8 cellular contexts compared by ENCODE assay signal in the genomic region with DNA sequence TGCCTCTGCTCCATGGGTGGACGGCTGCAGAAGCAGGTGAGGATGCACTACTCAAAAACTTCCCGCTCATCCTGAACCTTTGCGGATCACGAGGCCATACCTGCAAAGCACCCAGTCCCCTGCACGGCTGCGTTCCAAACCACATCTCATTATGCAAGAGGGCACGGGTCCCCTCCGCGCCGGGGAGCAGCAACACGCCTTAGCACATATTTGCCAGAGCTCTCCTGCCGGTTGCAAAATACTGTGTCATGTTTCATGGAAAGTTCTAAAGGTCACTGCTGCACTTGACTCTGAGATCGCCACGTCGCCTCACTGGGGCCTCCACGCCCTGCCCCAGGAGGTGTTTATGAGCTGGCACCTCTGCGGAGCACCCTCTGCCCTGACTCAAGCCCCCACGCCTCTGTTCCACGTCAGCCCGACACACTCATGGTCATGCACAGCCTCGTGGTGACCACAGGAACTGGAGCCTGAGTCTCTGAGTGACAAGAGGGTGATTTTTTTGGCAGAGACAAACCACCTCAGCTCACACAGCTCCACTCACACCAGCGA.
DNase-seq lines count a peak whose midpoint lies in the region; ATAC-seq and TF ChIP-seq lines count a peak whose summit lies in the region.

No MANE protein-coding gene starts in this region.

- H3K4me1 ChIP-seq in transverse colon (peaks cover 0 to 25% (median 10%) of the 10 kb centered on the region in 4 donors), GM23338 (ENCODE audit: insufficient read depth) (no peaks in the 10 kb centered on the region)

- H2AFZ ChIP-seq in GM23338, result no peak overlapping the region

- no peaks in the 10 kb centered on the region for H3K79me2 ChIP-seq in GM23338 (replicated peaks; ENCODE audit: insufficient read depth)

- in situ Hi-C loops in transverse colon (cut with MboI; ENCODE audit: low pct_ligation_motif_present in 1 of 4, low pct_unique_long_range_greater_than_20kb in 1 of 4, low sequenced_read_pairs in 3 of 4), result loop anchor here in 2 of 4 donors (25.0 kb wide), 2 partner anchors 108 to 283 kb away; no protein-coding TSS in a partner anchor

- TF ChIP-seq CTCF in transverse colon (IDR thresholded peaks at IDR 0.05), result peak; percentile 15 to 78 (median 36)
- TF ChIP-seq CTCF in GM23338 (conservative IDR thresholded peaks at IDR 0.05; ENCODE audit: low read depth in 2 of 2), result no peak

- H4K20me1 ChIP-seq in GM23338 (replicated peaks; ENCODE audit: insufficient read depth), result no peaks in the 10 kb centered on the region

- no peak overlapping the region; the same call in 1 of the 2 replicates for H3K27ac Mint-ChIP-seq in GM23338

- H3K4me3 Mint-ChIP-seq in GM23338, result no peak overlapping the region

- no peak for TF ChIP-seq EP300 in transverse colon (IDR thresholded peaks at IDR 0.05; ENCODE audit: low read depth)

- intact Hi-C loops in transverse colon (cut with DNase I; ENCODE audit: low total_unique reads), result no loop called here

- H3K4me3 ChIP-seq in transverse colon, result no peak overlapping the region
- H3K4me3 ChIP-seq in GM23338, result no peak overlapping the region

- H3K9me3 ChIP-seq in transverse colon, result no peaks in the 10 kb centered on the region

- H3K9me2 ChIP-seq in GM23338 (ENCODE audit: insufficient read depth), result peaks cover 6% of the 10 kb centered on the region; the same call in 1 of the 2 replicates

- H3K27ac ChIP-seq in transverse colon, result peak overlapping the region; percentile 38 to 53 (median 46)
- H3K27ac ChIP-seq in GM23338 (ENCODE audit: low read depth), result no peak overlapping the region

- H3F3A ChIP-seq in GM23338 (replicated peaks; ENCODE audit: low read depth), result no peaks in the 10 kb centered on the region

- H3K9me3 Mint-ChIP-seq in GM23338, result no peaks in the 10 kb centered on the region; the same call in 2 of the 3 replicates

- no peaks in the 10 kb centered on the region for H3K36me3 ChIP-seq in transverse colon
- H3K36me3 ChIP-seq in GM23338 (ENCODE audit: insufficient read depth), result no peaks in the 10 kb centered on the region

- peaks cover 5% of the 10 kb centered on the region for H3K27me3 Mint-ChIP-seq in GM23338 (ENCODE audit: insufficient read depth, low read depth, poor library complexity)

- peak; percentile 88 for DNase-seq in A172 (ENCODE audit: low spot score)
- DNase-seq in H4 (ENCODE audit: low spot score), result peak; percentile 71
- DNase-seq in activated CD8-positive, alpha-beta memory T cell treated with anti-CD3 and anti-CD28 coated beads, Interleukin-2, amount 50 U/mL, for 48 hours, result peak; percentile 73
- peak; percentile 71 for DNase-seq in islet precursor cell
- peak; percentile 86 for DNase-seq in transverse colon
- DNase-seq in GM23338 (ENCODE audit: low spot score), result no peak
- no peak for DNase-seq in effector CD4-positive, alpha-beta T cell
- DNase-seq in AML-193 (lab: John Stamatoyannopoulos, UW), result no peak

- H3K27me3 ChIP-seq in transverse colon (no peaks in the 10 kb centered on the region), GM23338 (ENCODE audit: insufficient read depth) (no peaks in the 10 kb centered on the region)

- 66 to 100% methylated on average over 1 to 22 of the region's 22 CpGs for WGBS in transverse colon (ENCODE audit: low coverage in 1 of 2), 2 donors

- ATAC-seq in GM23338, result no peak

- TF ChIP-seq POLR2A in transverse colon (IDR thresholded peaks at IDR 0.05), result no peak

- no peaks in the 10 kb centered on the region for H3K36me3 Mint-ChIP-seq in GM23338 (ENCODE audit: low read depth)

- peaks cover 19% of the 10 kb centered on the region for H3K4me1 Mint-ChIP-seq in GM23338

- H3K4me2 ChIP-seq in GM23338, result no peak overlapping the region

TF ChIP-seq in GM23338, 12 proteins besides CTCF, POLR2A, EP300 and RAD21 (continues in another document):
- no peak for TF ChIP-seq ZNF331 (CRISPR knock-in tag; IDR thresholded peaks at IDR 0.05; ENCODE audit: low read depth)
- TF ChIP-seq, protein P1, sequence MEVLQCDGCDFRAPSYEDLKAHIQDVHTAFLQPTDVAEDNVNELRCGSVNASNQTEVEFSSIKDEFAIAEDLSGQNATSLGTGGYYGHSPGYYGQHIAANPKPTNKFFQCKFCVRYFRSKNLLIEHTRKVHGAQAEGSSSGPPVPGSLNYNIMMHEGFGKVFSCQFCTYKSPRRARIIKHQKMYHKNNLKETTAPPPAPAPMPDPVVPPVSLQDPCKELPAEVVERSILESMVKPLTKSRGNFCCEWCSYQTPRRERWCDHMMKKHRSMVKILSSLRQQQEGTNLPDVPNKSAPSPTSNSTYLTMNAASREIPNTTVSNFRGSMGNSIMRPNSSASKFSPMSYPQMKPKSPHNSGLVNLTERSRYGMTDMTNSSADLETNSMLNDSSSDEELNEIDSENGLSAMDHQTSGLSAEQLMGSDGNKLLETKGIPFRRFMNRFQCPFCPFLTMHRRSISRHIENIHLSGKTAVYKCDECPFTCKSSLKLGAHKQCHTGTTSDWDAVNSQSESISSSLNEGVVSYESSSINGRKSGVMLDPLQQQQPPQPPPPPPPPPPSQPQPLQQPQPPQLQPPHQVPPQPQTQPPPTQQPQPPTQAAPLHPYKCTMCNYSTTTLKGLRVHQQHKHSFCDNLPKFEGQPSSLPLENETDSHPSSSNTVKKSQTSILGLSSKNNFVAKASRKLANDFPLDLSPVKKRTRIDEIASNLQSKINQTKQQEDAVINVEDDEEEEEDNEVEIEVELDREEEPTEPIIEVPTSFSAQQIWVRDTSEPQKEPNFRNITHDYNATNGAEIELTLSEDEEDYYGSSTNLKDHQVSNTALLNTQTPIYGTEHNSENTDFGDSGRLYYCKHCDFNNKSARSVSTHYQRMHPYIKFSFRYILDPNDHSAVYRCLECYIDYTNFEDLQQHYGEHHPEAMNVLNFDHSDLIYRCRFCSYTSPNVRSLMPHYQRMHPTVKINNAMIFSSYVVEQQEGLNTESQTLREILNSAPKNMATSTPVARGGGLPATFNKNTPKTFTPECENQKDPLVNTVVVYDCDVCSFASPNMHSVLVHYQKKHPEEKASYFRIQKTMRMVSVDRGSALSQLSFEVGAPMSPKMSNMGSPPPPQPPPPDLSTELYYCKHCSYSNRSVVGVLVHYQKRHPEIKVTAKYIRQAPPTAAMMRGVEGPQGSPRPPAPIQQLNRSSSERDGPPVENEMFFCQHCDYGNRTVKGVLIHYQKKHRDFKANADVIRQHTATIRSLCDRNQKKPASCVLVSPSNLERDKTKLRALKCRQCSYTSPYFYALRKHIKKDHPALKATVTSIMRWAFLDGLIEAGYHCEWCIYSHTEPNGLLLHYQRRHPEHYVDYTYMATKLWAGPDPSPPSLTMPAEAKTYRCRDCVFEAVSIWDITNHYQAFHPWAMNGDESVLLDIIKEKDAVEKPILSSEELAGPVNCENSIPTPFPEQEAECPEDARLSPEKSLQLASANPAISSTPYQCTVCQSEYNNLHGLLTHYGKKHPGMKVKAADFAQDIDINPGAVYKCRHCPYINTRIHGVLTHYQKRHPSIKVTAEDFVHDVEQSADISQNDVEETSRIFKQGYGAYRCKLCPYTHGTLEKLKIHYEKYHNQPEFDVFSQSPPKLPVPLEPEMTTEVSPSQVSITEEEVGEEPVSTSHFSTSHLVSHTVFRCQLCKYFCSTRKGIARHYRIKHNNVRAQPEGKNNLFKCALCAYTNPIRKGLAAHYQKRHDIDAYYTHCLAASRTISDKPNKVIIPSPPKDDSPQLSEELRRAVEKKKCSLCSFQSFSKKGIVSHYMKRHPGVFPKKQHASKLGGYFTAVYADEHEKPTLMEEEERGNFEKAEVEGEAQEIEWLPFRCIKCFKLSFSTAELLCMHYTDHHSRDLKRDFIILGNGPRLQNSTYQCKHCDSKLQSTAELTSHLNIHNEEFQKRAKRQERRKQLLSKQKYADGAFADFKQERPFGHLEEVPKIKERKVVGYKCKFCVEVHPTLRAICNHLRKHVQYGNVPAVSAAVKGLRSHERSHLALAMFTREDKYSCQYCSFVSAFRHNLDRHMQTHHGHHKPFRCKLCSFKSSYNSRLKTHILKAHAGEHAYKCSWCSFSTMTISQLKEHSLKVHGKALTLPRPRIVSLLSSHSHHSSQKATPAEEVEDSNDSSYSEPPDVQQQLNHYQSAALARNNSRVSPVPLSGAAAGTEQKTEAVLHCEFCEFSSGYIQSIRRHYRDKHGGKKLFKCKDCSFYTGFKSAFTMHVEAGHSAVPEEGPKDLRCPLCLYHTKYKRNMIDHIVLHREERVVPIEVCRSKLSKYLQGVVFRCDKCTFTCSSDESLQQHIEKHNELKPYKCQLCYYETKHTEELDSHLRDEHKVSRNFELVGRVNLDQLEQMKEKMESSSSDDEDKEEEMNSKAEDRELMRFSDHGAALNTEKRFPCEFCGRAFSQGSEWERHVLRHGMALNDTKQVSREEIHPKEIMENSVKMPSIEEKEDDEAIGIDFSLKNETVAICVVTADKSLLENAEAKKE (CRISPR knock-in tag; IDR thresholded peaks at IDR 0.05), result no peak
- no peak for TF ChIP-seq CREB1 (CRISPR knock-in tag; IDR thresholded peaks at IDR 0.05; ENCODE audit: low read depth)
- TF ChIP-seq STAT1 (IDR thresholded peaks at IDR 0.05; ENCODE audit: unreplicated experiment), result no peak
- no peak for TF ChIP-seq EZH2 (IDR thresholded peaks at IDR 0.05; ENCODE audit: low read depth, unreplicated experiment)
- TF ChIP-seq POLR2AphosphoS5 (IDR thresholded peaks at IDR 0.05; ENCODE audit: low read depth), result no peak
- no peak for TF ChIP-seq EZH2phosphoT487 (IDR thresholded peaks at IDR 0.05; ENCODE audit: unreplicated experiment)
- TF ChIP-seq, protein P2, sequence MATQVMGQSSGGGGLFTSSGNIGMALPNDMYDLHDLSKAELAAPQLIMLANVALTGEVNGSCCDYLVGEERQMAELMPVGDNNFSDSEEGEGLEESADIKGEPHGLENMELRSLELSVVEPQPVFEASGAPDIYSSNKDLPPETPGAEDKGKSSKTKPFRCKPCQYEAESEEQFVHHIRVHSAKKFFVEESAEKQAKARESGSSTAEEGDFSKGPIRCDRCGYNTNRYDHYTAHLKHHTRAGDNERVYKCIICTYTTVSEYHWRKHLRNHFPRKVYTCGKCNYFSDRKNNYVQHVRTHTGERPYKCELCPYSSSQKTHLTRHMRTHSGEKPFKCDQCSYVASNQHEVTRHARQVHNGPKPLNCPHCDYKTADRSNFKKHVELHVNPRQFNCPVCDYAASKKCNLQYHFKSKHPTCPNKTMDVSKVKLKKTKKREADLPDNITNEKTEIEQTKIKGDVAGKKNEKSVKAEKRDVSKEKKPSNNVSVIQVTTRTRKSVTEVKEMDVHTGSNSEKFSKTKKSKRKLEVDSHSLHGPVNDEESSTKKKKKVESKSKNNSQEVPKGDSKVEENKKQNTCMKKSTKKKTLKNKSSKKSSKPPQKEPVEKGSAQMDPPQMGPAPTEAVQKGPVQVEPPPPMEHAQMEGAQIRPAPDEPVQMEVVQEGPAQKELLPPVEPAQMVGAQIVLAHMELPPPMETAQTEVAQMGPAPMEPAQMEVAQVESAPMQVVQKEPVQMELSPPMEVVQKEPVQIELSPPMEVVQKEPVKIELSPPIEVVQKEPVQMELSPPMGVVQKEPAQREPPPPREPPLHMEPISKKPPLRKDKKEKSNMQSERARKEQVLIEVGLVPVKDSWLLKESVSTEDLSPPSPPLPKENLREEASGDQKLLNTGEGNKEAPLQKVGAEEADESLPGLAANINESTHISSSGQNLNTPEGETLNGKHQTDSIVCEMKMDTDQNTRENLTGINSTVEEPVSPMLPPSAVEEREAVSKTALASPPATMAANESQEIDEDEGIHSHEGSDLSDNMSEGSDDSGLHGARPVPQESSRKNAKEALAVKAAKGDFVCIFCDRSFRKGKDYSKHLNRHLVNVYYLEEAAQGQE (IDR thresholded peaks at IDR 0.05; ENCODE audit: unreplicated experiment), result no peak

Comparison
In these comparisons a context has a peak if more than half of its experiments do, and no peak if none do; other contexts are left out.
1. DNase-seq: peak in A172 (single experiment), H4 (single experiment), activated CD8-positive, alpha-beta memory T cell treated with anti-CD3 and anti-CD28 coated beads, Interleukin-2, amount 50 U/mL, for 48 hours (single experiment), islet precursor cell (single experiment) and transverse colon (single experiment); none in GM23338 (single experiment), effector CD4-positive, alpha-beta T cell (single experiment) and AML-193 (0 of 2).
2. CTCF ChIP-seq: peak in transverse colon (5 of 5); none in GM23338 (0 of 2).